Comparison of ENCODE assay signal across 8 cellular contexts in genomic region chr5:177495243-177496060, GRCh38. TPM values are rescaled to one million over a fixed set of nuclear protein-coding genes. Genes with fewer than 3 reads are reported as not detected.
DNase-seq lines count a peak whose midpoint lies in the region; ATAC-seq and TF ChIP-seq lines count a peak whose summit lies in the region.

No MANE protein-coding gene starts in this region.

- no peak for DNase-seq in natural killer cell treated with Interleukin-12 subunit alpha and Interleukin-12 subunit beta and Interleukin-15 and Interleukin-18, amount 100 ng/mL, for 72 hours (ENCODE audit: low spot score)
- no peak for DNase-seq in natural killer cell
- peak; percentile 34 for DNase-seq in activated CD8-positive, alpha-beta T cell treated with anti-CD3 and anti-CD28 coated beads, Interleukin-2, amount 10 ng/mL, durations not matched to agents 7 days and 5 days
- DNase-seq in left ventricle myocardium superior: peak; percentile 71
- DNase-seq in skeletal muscle cell (ENCODE audit: low read depth): peak; percentile 77
- DNase-seq in occipital lobe (lab: John Stamatoyannopoulos, UW): no peak
- DNase-seq in SKM-1 (lab: John Stamatoyannopoulos, UW; ENCODE audit: unreplicated experiment): no peak

- peaks cover 21 to 26% of the 10 kb centered on the region in 2 donors for H3K4me1 Mint-ChIP-seq in natural killer cell treated with Interleukin-12 subunit alpha and Interleukin-12 subunit beta and Interleukin-15 and Interleukin-18, amount 100 ng/mL, for 72 hours (ENCODE audit: low read depth in 2 of 2)
- H3K4me1 Mint-ChIP-seq in natural killer cell: peaks cover 15 to 50% of the 10 kb centered on the region in 2 donors
- H3K4me1 Mint-ChIP-seq in activated CD8-positive, alpha-beta T cell treated with anti-CD3 and anti-CD28 coated beads, Interleukin-2, amount 10 ng/mL, durations not matched to agents 7 days and 5 days (ENCODE audit: low read depth): peaks cover 56% of the 10 kb centered on the region

- H3K4me3 ChIP-seq in skeletal muscle cell (ENCODE audit: low read depth, low read length): peak overlapping the region; percentile 80

- ATAC-seq in natural killer cell treated with Interleukin-12 subunit alpha and Interleukin-12 subunit beta and Interleukin-15 and Interleukin-18, amount 100 ng/mL, for 72 hours: no peak
- ATAC-seq in natural killer cell (no peak), left ventricle myocardium superior (no peak), GM19397 (IDR thresholded peaks at IDR 0.05; ENCODE audit: unreplicated experiment) (no peak)
- no peak for ATAC-seq in activated CD8-positive, alpha-beta T cell treated with anti-CD3 and anti-CD28 coated beads, Interleukin-2, amount 10 ng/mL, durations not matched to agents 7 days and 5 days

- H3K36me3 Mint-ChIP-seq in natural killer cell treated with Interleukin-12 subunit alpha and Interleukin-12 subunit beta and Interleukin-15 and Interleukin-18, amount 100 ng/mL, for 72 hours: no peaks in the 10 kb centered on the region
- H3K36me3 Mint-ChIP-seq in natural killer cell: no peaks in the 10 kb centered on the region
- H3K36me3 Mint-ChIP-seq in activated CD8-positive, alpha-beta T cell treated with anti-CD3 and anti-CD28 coated beads, Interleukin-2, amount 10 ng/mL, durations not matched to agents 7 days and 5 days (ENCODE audit: low read depth): peaks cover 23% of the 10 kb centered on the region

- H3K4me3 Mint-ChIP-seq in natural killer cell treated with Interleukin-12 subunit alpha and Interleukin-12 subunit beta and Interleukin-15 and Interleukin-18, amount 100 ng/mL, for 72 hours: peak overlapping the region; percentile 62
- H3K4me3 Mint-ChIP-seq in natural killer cell: no peak overlapping the region
- peak overlapping the region; percentile 71 for H3K4me3 Mint-ChIP-seq in activated CD8-positive, alpha-beta T cell treated with anti-CD3 and anti-CD28 coated beads, Interleukin-2, amount 10 ng/mL, durations not matched to agents 7 days and 5 days

- intact Hi-C loops in natural killer cell (cut with micrococcal nuclease): loop anchor here (10.0 kb wide), 1 partner anchor 381 kb away; no protein-coding TSS in a partner anchor
- intact Hi-C loops in left ventricle myocardium superior (cut with micrococcal nuclease): no loop called here

- peaks cover 8 to 10% of the 10 kb centered on the region in 2 donors for H3K27me3 Mint-ChIP-seq in natural killer cell treated with Interleukin-12 subunit alpha and Interleukin-12 subunit beta and Interleukin-15 and Interleukin-18, amount 100 ng/mL, for 72 hours
- H3K27me3 Mint-ChIP-seq in natural killer cell (ENCODE audit: low read depth in 2 of 2): peaks cover 10 to 14% of the 10 kb centered on the region in 2 donors
- H3K27me3 Mint-ChIP-seq in activated CD8-positive, alpha-beta T cell treated with anti-CD3 and anti-CD28 coated beads, Interleukin-2, amount 10 ng/mL, durations not matched to agents 7 days and 5 days (ENCODE audit: low read depth): peaks cover 18% of the 10 kb centered on the region

- CTCF ChIA-PET in activated CD8-positive, alpha-beta T cell treated with anti-CD3 and anti-CD28 coated beads, Interleukin-2, amount 10 ng/mL, durations not matched to agents 7 days and 5 days (lab: Charles Lee): interaction anchor here (1.2 to 4.4 kb wide), 8 partner anchors 17 to 105 kb away, joined by 3 to 19 read pairs (median 6); no protein-coding TSS in a partner anchor

- no peak for TF ChIP-seq CTCF in natural killer cell (IDR thresholded peaks at IDR 0.05)

- POLR2A ChIA-PET in activated CD8-positive, alpha-beta T cell treated with anti-CD3 and anti-CD28 coated beads, Interleukin-2, amount 10 ng/mL, durations not matched to agents 7 days and 5 days (lab: Charles Lee): interaction anchor here (0.7 to 1.9 kb wide), 3 partner anchors 10 to 22 kb away, joined by 3 to 5 read pairs (median 3); no protein-coding TSS in a partner anchor

- no peak overlapping the region for H3K27ac Mint-ChIP-seq in natural killer cell treated with Interleukin-12 subunit alpha and Interleukin-12 subunit beta and Interleukin-15 and Interleukin-18, amount 100 ng/mL, for 72 hours
- peak overlapping the region in 1 of 2 donors; percentile 14 for H3K27ac Mint-ChIP-seq in natural killer cell
- peak overlapping the region; percentile 39 for H3K27ac Mint-ChIP-seq in activated CD8-positive, alpha-beta T cell treated with anti-CD3 and anti-CD28 coated beads, Interleukin-2, amount 10 ng/mL, durations not matched to agents 7 days and 5 days

- H3K9me3 Mint-ChIP-seq in natural killer cell treated with Interleukin-12 subunit alpha and Interleukin-12 subunit beta and Interleukin-15 and Interleukin-18, amount 100 ng/mL, for 72 hours: no peaks in the 10 kb centered on the region
- H3K9me3 Mint-ChIP-seq in natural killer cell: no peaks in the 10 kb centered on the region
- no peaks in the 10 kb centered on the region for H3K9me3 Mint-ChIP-seq in activated CD8-positive, alpha-beta T cell treated with anti-CD3 and anti-CD28 coated beads, Interleukin-2, amount 10 ng/mL, durations not matched to agents 7 days and 5 days (ENCODE audit: insufficient read depth)

RNA-seq across cellular contexts. Expression of gene PDLIM7, which starts 2.0 kb away (rescaled TPM):
- total RNA-seq in natural killer cell treated with Interleukin-12 subunit alpha and Interleukin-12 subunit beta and Interleukin-15 and Interleukin-18, amount 100 ng/mL, for 72 hours: 10 to 100 TPM; 15.5 to 39.1 TPM
- 10 to 100 TPM in 2 of 3 donors, 1 to 10 TPM in 1; 9.7 to 58.7 (median 14.7) TPM for total RNA-seq in natural killer cell
- 10 to 100 TPM; 62.5 to 67.3 TPM for total RNA-seq in activated CD8-positive, alpha-beta T cell treated with anti-CD3 and anti-CD28 coated beads, Interleukin-2, amount 10 ng/mL, durations not matched to agents 7 days and 5 days
- 35.1 TPM for total RNA-seq in left ventricle myocardium superior
- 7.8 TPM for total RNA-seq in occipital lobe

RNA-seq across cellular contexts. Expression of gene DOK3, which starts 14.2 kb away (rescaled TPM):
- 10 to 100 TPM; 10.0 to 18.0 TPM for total RNA-seq in natural killer cell treated with Interleukin-12 subunit alpha and Interleukin-12 subunit beta and Interleukin-15 and Interleukin-18, amount 100 ng/mL, for 72 hours
- total RNA-seq in natural killer cell: 10 to 100 TPM in 1 of 3 donors, 1 to 10 TPM in 2; 3.5 to 19.8 (median 9.1) TPM
- total RNA-seq in activated CD8-positive, alpha-beta T cell treated with anti-CD3 and anti-CD28 coated beads, Interleukin-2, amount 10 ng/mL, durations not matched to agents 7 days and 5 days: 1 to 10 TPM; 7.3 to 7.8 TPM
- total RNA-seq in left ventricle myocardium superior: 3.4 TPM
- total RNA-seq in occipital lobe: 3.0 TPM

RNA-seq across cellular contexts. Expression of gene DDX41, which starts 21.3 kb away (rescaled TPM):
- 100 to 1,000 TPM; 162 to 168 TPM for total RNA-seq in natural killer cell treated with Interleukin-12 subunit alpha and Interleukin-12 subunit beta and Interleukin-15 and Interleukin-18, amount 100 ng/mL, for 72 hours
- total RNA-seq in natural killer cell: 100 to 1,000 TPM in 1 of 3 donors, 10 to 100 TPM in 2; 66.6 to 106 (median 78.3) TPM
- total RNA-seq in activated CD8-positive, alpha-beta T cell treated with anti-CD3 and anti-CD28 coated beads, Interleukin-2, amount 10 ng/mL, durations not matched to agents 7 days and 5 days: 100 to 1,000 TPM; 135 to 149 TPM
- 29.8 TPM for total RNA-seq in left ventricle myocardium superior
- 63.5 TPM for total RNA-seq in occipital lobe

RNA-seq across cellular contexts. Expression of gene DBN1, which starts 22.0 kb away (rescaled TPM):
- total RNA-seq in natural killer cell treated with Interleukin-12 subunit alpha and Interleukin-12 subunit beta and Interleukin-15 and Interleukin-18, amount 100 ng/mL, for 72 hours: 10 to 100 TPM in 1 of 2 donors, 1 to 10 TPM in 1; 7.1 to 13.3 TPM
- total RNA-seq in natural killer cell (10 to 100 TPM; 13.7 to 25.2 (median 15.0) TPM), left ventricle myocardium superior (22.4 TPM), occipital lobe (170 TPM)
- 100 to 1,000 TPM in 1 of 2 experiments, 10 to 100 TPM in 1; 92.9 to 104 TPM for total RNA-seq in activated CD8-positive, alpha-beta T cell treated with anti-CD3 and anti-CD28 coated beads, Interleukin-2, amount 10 ng/mL, durations not matched to agents 7 days and 5 days

RNA-seq across cellular contexts. Expression of gene PRR7, which starts 48.8 kb away (rescaled TPM):
- 1 to 10 TPM in 1 of 2 donors, under 1 TPM in 1; 0.83 to 2.6 TPM for total RNA-seq in natural killer cell treated with Interleukin-12 subunit alpha and Interleukin-12 subunit beta and Interleukin-15 and Interleukin-18, amount 100 ng/mL, for 72 hours
- total RNA-seq in natural killer cell (10 to 100 TPM; 21.6 to 27.9 (median 23.3) TPM), left ventricle myocardium superior (0.40 TPM), occipital lobe (11.7 TPM)
- total RNA-seq in activated CD8-positive, alpha-beta T cell treated with anti-CD3 and anti-CD28 coated beads, Interleukin-2, amount 10 ng/mL, durations not matched to agents 7 days and 5 days: 10 to 100 TPM in 1 of 2 experiments, 1 to 10 TPM in 1; 9.8 to 11.6 TPM

Comparison
In these comparisons a context has a peak if more than half of its experiments do, and no peak if none do; other contexts are left out.
1. DNase-seq: peak in activated CD8-positive, alpha-beta T cell treated with anti-CD3 and anti-CD28 coated beads, Interleukin-2, amount 10 ng/mL, durations not matched to agents 7 days and 5 days (single experiment), left ventricle myocardium superior (single experiment) and skeletal muscle cell (single experiment); none in natural killer cell treated with Interleukin-12 subunit alpha and Interleukin-12 subunit beta and Interleukin-15 and Interleukin-18, amount 100 ng/mL, for 72 hours (single experiment), natural killer cell (single experiment), occipital lobe (single experiment) and SKM-1 (single experiment).